8 cellular contexts compared by ENCODE assay signal in genomic region chr1:8702848-8703810, GRCh38.
DNase-seq lines count a peak whose midpoint lies in the region; ATAC-seq and TF ChIP-seq lines count a peak whose summit lies in the region.

No MANE protein-coding gene starts in this region.

- intact Hi-C loops in breast epithelium (cut with DNase I; ENCODE audit: low total_unique reads) (no loop called here), gastrocnemius medialis (cut with DNase I; ENCODE audit: low total_unique reads) (loop anchor here (2.0 to 5.0 kb wide), 2 partner anchors 42 to 331 kb away; no protein-coding TSS in a partner anchor)

- no peaks in the 10 kb centered on the region for H3K27me3 ChIP-seq in breast epithelium
- H3K27me3 ChIP-seq in gastrocnemius medialis, result no peaks in the 10 kb centered on the region

- peak overlapping the region; percentile 67 to 78 (median 75) for H3K4me3 ChIP-seq in breast epithelium
- peak overlapping the region; percentile 71; the same call in 1 of the 2 replicates for H3K4me3 ChIP-seq in iPS-18c (ENCODE audit: insufficient read depth, low read depth, low read length)
- H3K4me3 ChIP-seq in gastrocnemius medialis, result peak overlapping the region; percentile 62 to 70 (median 66)

- H3K27ac ChIP-seq in 22Rv1 (peak overlapping the region; percentile 99), breast epithelium (peak overlapping the region; percentile 83 to 86), gastrocnemius medialis (peak overlapping the region; percentile 85 to 92 (median 88))

- in situ Hi-C loops in gastrocnemius medialis (cut with MboI; ENCODE audit: low sequenced_read_pairs in 4 of 4), result loop anchor here in 1 of 4 donors (10.0 to 25.0 kb wide), 2 partner anchors 134 to 138 kb away; no protein-coding TSS in a partner anchor

- ATAC-seq in GM18511 (IDR thresholded peaks at IDR 0.05; ENCODE audit: unreplicated experiment) (peak; percentile 72), HG02981 (IDR thresholded peaks at IDR 0.05; ENCODE audit: unreplicated experiment) (peak; percentile 55), gastrocnemius medialis (peak; percentile 85)

- TF ChIP-seq POLR2A in breast epithelium (IDR thresholded peaks at IDR 0.05) (no peak), gastrocnemius medialis (IDR thresholded peaks at IDR 0.05) (peak; percentile 87)

- DNase-seq in NCI-H2081 treated with DMSO at 0.1 percent for 48 hours (lab: John Stamatoyannopoulos, UW), result peak; percentile 95
- DNase-seq in UCSD-AML1 (lab: John Stamatoyannopoulos, UW; ENCODE audit: unreplicated experiment), result peak; percentile 91
- DNase-seq in breast epithelium (ENCODE audit: low spot score in 2 of 2), result peak; percentile 67 to 84
- DNase-seq in gastrocnemius medialis, result peak; percentile 85 to 92

- peaks cover 0 to 9% of the 10 kb centered on the region in 2 donors for H3K4me1 ChIP-seq in breast epithelium
- peaks cover 47 to 58% of the 10 kb centered on the region in 2 donors for H3K4me1 ChIP-seq in gastrocnemius medialis

- no peaks in the 10 kb centered on the region for H3K9me3 ChIP-seq in breast epithelium
- H3K9me3 ChIP-seq in iPS-18c (ENCODE audit: control insufficient read depth, insufficient read depth, low read length), result no peaks in the 10 kb centered on the region
- H3K9me3 ChIP-seq in gastrocnemius medialis, result no peaks in the 10 kb centered on the region

- H3K36me3 ChIP-seq in breast epithelium (no peaks in the 10 kb centered on the region), gastrocnemius medialis (no peaks in the 10 kb centered on the region)

- TF ChIP-seq CTCF in 22Rv1 (IDR thresholded peaks at IDR 0.05), result peak; percentile 31
- TF ChIP-seq CTCF in breast epithelium (IDR thresholded peaks at IDR 0.05), result peak in 2 of 3 donors; percentile 14 to 26
- peak in 3 of 5 experiments; percentile 27 to 59 (median 32) for TF ChIP-seq CTCF in gastrocnemius medialis (IDR thresholded peaks at IDR 0.05 in 4 of 5, conservative IDR thresholded peaks at IDR 0.05 in 1 of 5)

Comparison
In these comparisons a context has a peak if more than half of its experiments do, and no peak if none do; other contexts are left out.
1. Peak in every context shown above with its lines: DNase-seq, ATAC-seq, H3K4me3 ChIP-seq and H3K27ac ChIP-seq.